In the genomic region with DNA sequence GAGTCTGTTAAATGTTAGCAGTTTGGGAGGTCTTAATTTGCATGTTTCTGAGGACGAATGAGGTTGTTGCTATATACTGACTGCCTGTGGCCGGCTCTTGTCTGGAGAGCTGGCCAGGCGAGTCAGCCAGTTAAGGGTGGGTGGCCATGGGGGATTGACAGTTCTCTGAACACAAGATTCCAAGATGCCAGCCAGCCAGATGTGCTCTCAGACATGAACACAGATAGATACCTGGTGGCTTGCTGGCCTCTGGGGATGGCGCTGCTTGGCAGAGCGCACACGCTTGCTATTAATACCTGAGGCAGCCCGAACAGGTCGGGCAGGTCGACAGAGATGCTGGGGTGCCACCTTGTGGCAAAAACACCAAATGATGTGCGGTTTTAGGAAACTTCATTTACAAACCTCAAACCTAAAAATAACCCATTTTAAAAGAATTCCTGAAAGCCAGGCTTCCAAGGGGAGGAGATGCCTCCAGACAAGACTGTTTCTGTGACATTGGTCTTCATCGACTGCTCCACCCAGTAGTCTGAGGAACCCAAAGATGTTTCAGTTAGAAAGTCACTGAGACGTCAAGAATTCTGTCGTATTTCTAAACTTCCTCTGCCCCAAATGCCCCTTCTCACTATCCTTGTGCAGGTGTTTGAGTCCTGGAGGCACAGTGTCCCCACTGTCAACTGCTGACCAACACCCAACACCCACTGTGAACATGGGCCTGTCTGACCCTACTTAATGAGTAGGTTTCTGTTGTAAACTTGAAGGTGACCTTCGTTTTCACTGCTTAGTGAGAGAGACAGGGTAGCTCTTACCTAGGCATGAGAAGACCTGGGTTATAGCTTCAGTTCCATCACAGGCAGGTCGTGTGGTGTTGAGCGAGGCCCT, we compare ENCODE assay signal across 8 cellular contexts.
DNase-seq lines count a peak whose midpoint lies in the region; ATAC-seq and TF ChIP-seq lines count a peak whose summit lies in the region.

No MANE protein-coding gene starts in this region.

- DNase-seq in NCI-H2107 (lab: John Stamatoyannopoulos, UW) = peak; percentile 13
- no peak for DNase-seq in NCI-H2107 treated with DMSO at 0.1 percent for 48 hours (lab: John Stamatoyannopoulos, UW; ENCODE audit: unreplicated experiment)
- DNase-seq in NCI-H774 (lab: John Stamatoyannopoulos, UW) = peak; percentile 19
- peak; percentile 53 for DNase-seq in activated T-cell treated with anti-CD3 and anti-CD28 coated beads for 24 hours (ENCODE audit: low read depth)
- no peak for DNase-seq in esophagus squamous epithelium (lab: John Stamatoyannopoulos, UW)
- peak; percentile 42 for DNase-seq in neuronal stem cell (ENCODE audit: low spot score)
- no peak for DNase-seq in thoracic aorta (ENCODE audit: low spot score)

- no peak overlapping the region for H2BK5ac ChIP-seq in neuronal stem cell (ENCODE audit: low read length)

- TF ChIP-seq CTCF in esophagus squamous epithelium (IDR thresholded peaks at IDR 0.05) (peak; percentile 64 to 80 (median 73)), thoracic aorta (IDR thresholded peaks at IDR 0.05) (peak; percentile 65)

- no peak overlapping the region for H3K4ac ChIP-seq in neuronal stem cell (ENCODE audit: low read length)

- H3K4me2 ChIP-seq in neuronal stem cell (ENCODE audit: insufficient read depth, low read length, poor library complexity, severe bottlenecking) = no peak overlapping the region

- no peak overlapping the region for H3K14ac ChIP-seq in neuronal stem cell (ENCODE audit: low read length)

- no peak overlapping the region for H2BK12ac ChIP-seq in neuronal stem cell (ENCODE audit: low read length)

- H3K27ac ChIP-seq in esophagus squamous epithelium = no peak overlapping the region
- no peak overlapping the region for H3K27ac ChIP-seq in neuronal stem cell (replicated peaks; ENCODE audit: low read length)
- H3K27ac ChIP-seq in thoracic aorta = no peak overlapping the region

- no peak overlapping the region for H3K23ac ChIP-seq in neuronal stem cell (ENCODE audit: low read depth, low read length, poor library complexity)

- no peaks in the 10 kb centered on the region for H3K27me3 ChIP-seq in esophagus squamous epithelium
- no peaks in the 10 kb centered on the region for H3K27me3 ChIP-seq in neuronal stem cell (ENCODE audit: control insufficient read depth in 3 of 3, insufficient read depth in 3 of 3, low read depth in 1 of 3, low read length in 3 of 3)
- no peaks in the 10 kb centered on the region for H3K27me3 ChIP-seq in thoracic aorta (replicated peaks; ENCODE audit: insufficient read depth)

- no peak overlapping the region for H2AK5ac ChIP-seq in neuronal stem cell (ENCODE audit: low read depth, low read length)

- 21 to 28% methylated on average over 10 to 13 of the region's 16 CpGs for WGBS in esophagus squamous epithelium, 2 donors
- WGBS in neuronal stem cell (ENCODE audit: extremely low coverage in 2 of 2, insufficient read length in 2 of 2, insufficient replicate concordance in 1 of 2), 2 donors = no CpG with 5 or more reads among the region's 16 CpGs

- intact Hi-C loops in esophagus squamous epithelium (cut with DNase I) = loop anchor here (5.0 to 10.0 kb wide), 3 partner anchors 152 to 235 kb away; partner anchors contain the start of genes CNNM2, CYP17A1 and RPEL1

- H3K4me1 ChIP-seq in esophagus squamous epithelium = peaks cover 0 to 13% (median 3%) of the 10 kb centered on the region in 3 donors
- H3K4me1 ChIP-seq in neuronal stem cell (ENCODE audit: control insufficient read depth in 2 of 2, insufficient read depth in 1 of 2, low read depth in 1 of 2, low read length in 2 of 2) = no peaks in the 10 kb centered on the region
- peaks cover 0 to 11% of the 10 kb centered on the region in 2 donors for H3K4me1 ChIP-seq in thoracic aorta (ENCODE audit: control insufficient read depth in 1 of 2, low read depth in 2 of 2)

- H3K9me3 ChIP-seq in esophagus squamous epithelium (no peaks in the 10 kb centered on the region), neuronal stem cell (replicated peaks in 1 of 2; ENCODE audit: control insufficient read depth in 2 of 2, insufficient read depth in 1 of 2, low read depth in 1 of 2, low read length in 2 of 2) (no peaks in the 10 kb centered on the region), thoracic aorta (no peaks in the 10 kb centered on the region)

- no peaks in the 10 kb centered on the region for H3K79me1 ChIP-seq in neuronal stem cell (ENCODE audit: low read depth, low read length)

- no peak overlapping the region for H2BK120ac ChIP-seq in neuronal stem cell (ENCODE audit: low read depth, low read length)

- H4K8ac ChIP-seq in neuronal stem cell (ENCODE audit: low read depth, low read length) = no peak overlapping the region

- no peak overlapping the region for H3K9ac ChIP-seq in neuronal stem cell (ENCODE audit: low read depth, low read length, poor library complexity)

- no peak overlapping the region for H3K18ac ChIP-seq in neuronal stem cell (ENCODE audit: low read length)

- no peak for TF ChIP-seq POLR2A in esophagus squamous epithelium (IDR thresholded peaks at IDR 0.05)

- no peaks in the 10 kb centered on the region for H3K36me3 ChIP-seq in esophagus squamous epithelium
- peaks cover 0 to 5% of the 10 kb centered on the region in 2 donors for H3K36me3 ChIP-seq in neuronal stem cell (replicated peaks in 1 of 2; ENCODE audit: control insufficient read depth in 2 of 2, insufficient read depth in 2 of 2, low read length in 2 of 2)
- H3K36me3 ChIP-seq in thoracic aorta = no peaks in the 10 kb centered on the region

- H2BK15ac ChIP-seq in neuronal stem cell (ENCODE audit: low read length) = no peak overlapping the region

- H2AFZ ChIP-seq in neuronal stem cell (ENCODE audit: low read length) = no peak overlapping the region

- no peak overlapping the region for H4K91ac ChIP-seq in neuronal stem cell (ENCODE audit: low read depth, low read length, poor library complexity)

- H3K4me3 ChIP-seq in esophagus squamous epithelium (no peak overlapping the region), neuronal stem cell (ENCODE audit: low read length in 2 of 2) (no peak overlapping the region), thoracic aorta (no peak overlapping the region)

- ATAC-seq in HG02981 (IDR thresholded peaks at IDR 0.05; ENCODE audit: unreplicated experiment) = peak; percentile 62
- ATAC-seq in thoracic aorta (ENCODE audit: insufficient number of reproducible peaks, low FRiP score, low read depth) = no peak

Comparison
In these comparisons a context has a peak if more than half of its experiments do, and no peak if none do; other contexts are left out.
1. DNase-seq: peak in NCI-H2107 (single experiment), NCI-H774 (single experiment), activated T-cell treated with anti-CD3 and anti-CD28 coated beads for 24 hours (single experiment) and neuronal stem cell (single experiment); none in NCI-H2107 treated with DMSO at 0.1 percent for 48 hours (single experiment), esophagus squamous epithelium (single experiment) and thoracic aorta (single experiment).